In genomic region chr14:73491256-73491976, GRCh38 we compare ENCODE assay signal across 8 cellular contexts. TPM values are rescaled to one million over a fixed set of nuclear protein-coding genes. Genes with fewer than 3 reads are reported as not detected.
DNase-seq lines count a peak whose midpoint lies in the region; ATAC-seq and TF ChIP-seq lines count a peak whose summit lies in the region.

No MANE protein-coding gene starts in this region.

- H3K9ac ChIP-seq in duodenal mucosa (ENCODE audit: low read depth in 1 of 2, low read length in 2 of 2), result peak overlapping the region; percentile 78 to 89

- H3K36me3 Mint-ChIP-seq in mesothelial cell of epicardium, result peaks cover 13% of the 10 kb centered on the region

- peak; percentile 76 for DNase-seq in NCI-H82 (lab: John Stamatoyannopoulos, UW)
- DNase-seq in NCI-H82 treated with DMSO at 0.1 percent for 48 hours (lab: John Stamatoyannopoulos, UW; ENCODE audit: unreplicated experiment), result no peak
- DNase-seq in NCI-H2227 treated with DMSO at 0.1 percent for 48 hours (lab: John Stamatoyannopoulos, UW), result peak; percentile 50
- peak; percentile 73 to 78 for DNase-seq in activated CD4-positive, alpha-beta T cell treated with anti-CD3 and anti-CD28 coated beads, Interleukin-2, amount 50 U/mL, for 48 hours
- peak; percentile 35 to 67 for DNase-seq in mesothelial cell of epicardium (ENCODE audit: low spot score in 2 of 2, unreplicated experiment in 2 of 2)
- DNase-seq in stimulated activated CD8-positive, alpha-beta memory T cell treated with anti-CD3 and anti-CD28 coated beads, Interleukin-4, amount 100 ng/mL, for 1 hour (ENCODE audit: low read depth in 2 of 2, low spot score in 1 of 2), result peak; percentile 20 to 42

- no peak for TF ChIP-seq CTCF in mesothelial cell of epicardium (IDR thresholded peaks at IDR 0.05; ENCODE audit: unreplicated experiment)

- peak; percentile 45 for ATAC-seq in HG03025 (IDR thresholded peaks at IDR 0.05; ENCODE audit: low FRiP score, unreplicated experiment)

- H3K9me3 Mint-ChIP-seq in mesothelial cell of epicardium, result no peaks in the 10 kb centered on the region

- no peaks in the 10 kb centered on the region for H3K27me3 ChIP-seq in duodenal mucosa (ENCODE audit: control insufficient read depth in 1 of 2, insufficient read depth in 2 of 2, low read length in 2 of 2)

- H3K4me1 Mint-ChIP-seq in mesothelial cell of epicardium, result peaks cover 21% of the 10 kb centered on the region

- peaks cover 0 to 1% of the 10 kb centered on the region in 2 donors for H3K36me3 ChIP-seq in duodenal mucosa (ENCODE audit: control insufficient read depth in 1 of 2, insufficient read depth in 2 of 2, low read length in 2 of 2)

- H3K4me3 ChIP-seq in duodenal mucosa (ENCODE audit: low read depth in 1 of 2, low read length in 2 of 2), result peak overlapping the region; percentile 78 to 85

- H3K27ac Mint-ChIP-seq in mesothelial cell of epicardium, result no peak overlapping the region

- H3K4me3 Mint-ChIP-seq in mesothelial cell of epicardium, result peak overlapping the region; percentile 81

- H3K27me3 Mint-ChIP-seq in mesothelial cell of epicardium (ENCODE audit: low read depth), result no peaks in the 10 kb centered on the region

- peaks cover 19 to 20% of the 10 kb centered on the region in 2 donors for H3K4me1 ChIP-seq in duodenal mucosa (ENCODE audit: control insufficient read depth in 1 of 2, insufficient read depth in 2 of 2, low read length in 2 of 2)

- H3K9me3 ChIP-seq in duodenal mucosa (ENCODE audit: control insufficient read depth in 1 of 2, low read length in 2 of 2), result no peaks in the 10 kb centered on the region

- peak overlapping the region; percentile 84 for H3K27ac ChIP-seq in duodenal mucosa (ENCODE audit: low read depth, low read length)

RNA-seq across cellular contexts. Expression of gene RIOX1, which starts 0.7 kb away (rescaled TPM):
- total RNA-seq in mesothelial cell of epicardium, result 12.4 to 12.6 TPM (median 12.6 TPM) in 3 replicates

RNA-seq across cellular contexts. Expression of gene NUMB, which starts 33.1 kb away (rescaled TPM):
- total RNA-seq in mesothelial cell of epicardium, result 85.8 to 89.8 TPM (median 88.0 TPM) in 3 replicates

RNA-seq across cellular contexts. Expression of gene ACOT1, which starts 45.5 kb away (rescaled TPM):
- 6.0 to 7.4 TPM (median 7.2 TPM) in 3 replicates for total RNA-seq in mesothelial cell of epicardium
